ENCODE assay signal across 1 cellular context in the genomic region with DNA sequence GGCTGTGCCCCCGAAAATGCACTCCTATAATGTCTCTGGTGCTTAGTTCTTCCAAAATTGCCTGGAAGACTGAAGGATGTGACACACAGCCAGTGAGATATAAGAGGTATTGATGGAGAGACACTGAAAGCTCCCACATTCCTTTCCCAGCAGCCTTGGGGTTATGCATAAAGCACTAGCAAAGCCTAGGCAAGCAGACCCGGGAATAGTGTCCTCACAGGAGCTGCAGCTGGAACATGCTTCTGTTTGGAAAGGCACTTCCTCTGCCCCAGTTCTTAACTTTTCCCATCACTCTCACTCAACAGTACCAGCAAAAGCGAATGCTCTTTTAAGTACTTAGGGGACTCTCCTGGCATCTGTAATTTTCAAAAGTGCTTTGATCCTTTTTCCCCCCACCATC.
TF ChIP-seq lines count a peak whose summit lies in the region.

No MANE protein-coding gene starts in this region.

TF ChIP-seq in SK-N-SH treated with all-trans-retinoic acid at 6 μM for 48 hours, 23 proteins besides CTCF, POLR2A, EP300 and RAD21 (continued from another document):
- TF ChIP-seq CSRNP3 (CRISPR knock-in tag; IDR thresholded peaks at IDR 0.05) (no peak), GLIS3 (CRISPR knock-in tag; IDR thresholded peaks at IDR 0.05) (no peak), CREB5 (CRISPR knock-in tag; IDR thresholded peaks at IDR 0.05; ENCODE audit: low read depth) (no peak), TOX (CRISPR knock-in tag; IDR thresholded peaks at IDR 0.05; ENCODE audit: borderline replicate concordance) (no peak), PPARA (CRISPR knock-in tag; IDR thresholded peaks at IDR 0.05; ENCODE audit: borderline replicate concordance) (no peak), ZFP30 (CRISPR knock-in tag; IDR thresholded peaks at IDR 0.05) (no peak), ESRRG (CRISPR knock-in tag; IDR thresholded peaks at IDR 0.05) (no peak), ZC3H10 (CRISPR knock-in tag; IDR thresholded peaks at IDR 0.05) (no peak), RARB (CRISPR knock-in tag; IDR thresholded peaks at IDR 0.05) (no peak), BACH2 (CRISPR knock-in tag; IDR thresholded peaks at IDR 0.05; ENCODE audit: borderline replicate concordance) (no peak), SNAI2 (CRISPR knock-in tag; IDR thresholded peaks at IDR 0.05) (no peak), OSR1 (CRISPR knock-in tag; IDR thresholded peaks at IDR 0.05) (no peak)
TF ChIP-seq in SK-N-SH treated with all-trans-retinoic acid at 6 μM for 48 hours: peak in this region for 0.
